Comparison of ENCODE assay signal across 1 cellular context in the genomic region with DNA sequence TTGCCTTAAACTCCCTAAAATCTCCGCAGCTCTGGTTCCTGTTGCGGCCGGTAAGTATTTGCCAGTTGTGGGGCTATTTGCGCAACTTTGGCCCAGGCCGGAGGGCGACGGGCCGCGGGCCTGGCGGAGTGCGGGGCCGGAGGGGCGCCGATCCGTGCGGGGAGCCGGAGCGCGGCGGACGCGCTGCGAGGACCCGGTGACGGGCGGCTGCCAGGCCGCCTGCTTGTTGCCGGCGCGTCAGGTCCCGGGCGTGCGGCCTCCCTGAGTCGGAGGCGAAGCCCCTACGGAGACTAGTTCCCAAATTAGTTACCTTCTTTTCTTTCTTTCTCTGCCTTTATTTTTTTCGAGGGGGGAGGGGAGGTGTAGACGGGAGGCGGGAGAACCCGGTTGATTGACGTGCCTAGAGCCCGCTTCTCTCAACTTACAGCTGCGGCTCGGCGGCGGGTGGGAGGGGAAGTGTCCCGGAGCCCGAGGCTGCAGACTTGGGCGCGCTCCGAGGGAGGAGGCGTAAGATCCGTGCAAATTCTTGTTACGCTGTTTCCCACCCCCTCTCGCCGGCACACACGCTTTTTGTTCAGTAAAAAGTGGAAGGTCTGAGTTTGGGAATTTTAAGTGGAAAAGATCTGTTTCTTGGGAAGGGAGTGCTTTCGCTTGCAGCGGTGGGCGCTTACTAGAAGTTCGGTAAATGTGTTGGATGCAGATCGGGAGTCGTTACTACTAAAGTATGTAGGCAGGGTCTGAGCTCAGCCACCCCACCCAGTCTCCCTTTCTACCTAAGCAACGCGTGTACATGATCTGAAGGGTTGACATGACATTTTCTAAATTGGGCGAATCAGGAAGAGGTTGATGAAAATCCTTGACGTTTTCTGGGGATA.
TF ChIP-seq lines count a peak whose summit lies in the region.

No MANE protein-coding gene starts in this region.

TF ChIP-seq in K562, 482 proteins besides CTCF, POLR2A, EP300 and RAD21 (continued from another document and continues in another):
- TF ChIP-seq, protein P1, sequence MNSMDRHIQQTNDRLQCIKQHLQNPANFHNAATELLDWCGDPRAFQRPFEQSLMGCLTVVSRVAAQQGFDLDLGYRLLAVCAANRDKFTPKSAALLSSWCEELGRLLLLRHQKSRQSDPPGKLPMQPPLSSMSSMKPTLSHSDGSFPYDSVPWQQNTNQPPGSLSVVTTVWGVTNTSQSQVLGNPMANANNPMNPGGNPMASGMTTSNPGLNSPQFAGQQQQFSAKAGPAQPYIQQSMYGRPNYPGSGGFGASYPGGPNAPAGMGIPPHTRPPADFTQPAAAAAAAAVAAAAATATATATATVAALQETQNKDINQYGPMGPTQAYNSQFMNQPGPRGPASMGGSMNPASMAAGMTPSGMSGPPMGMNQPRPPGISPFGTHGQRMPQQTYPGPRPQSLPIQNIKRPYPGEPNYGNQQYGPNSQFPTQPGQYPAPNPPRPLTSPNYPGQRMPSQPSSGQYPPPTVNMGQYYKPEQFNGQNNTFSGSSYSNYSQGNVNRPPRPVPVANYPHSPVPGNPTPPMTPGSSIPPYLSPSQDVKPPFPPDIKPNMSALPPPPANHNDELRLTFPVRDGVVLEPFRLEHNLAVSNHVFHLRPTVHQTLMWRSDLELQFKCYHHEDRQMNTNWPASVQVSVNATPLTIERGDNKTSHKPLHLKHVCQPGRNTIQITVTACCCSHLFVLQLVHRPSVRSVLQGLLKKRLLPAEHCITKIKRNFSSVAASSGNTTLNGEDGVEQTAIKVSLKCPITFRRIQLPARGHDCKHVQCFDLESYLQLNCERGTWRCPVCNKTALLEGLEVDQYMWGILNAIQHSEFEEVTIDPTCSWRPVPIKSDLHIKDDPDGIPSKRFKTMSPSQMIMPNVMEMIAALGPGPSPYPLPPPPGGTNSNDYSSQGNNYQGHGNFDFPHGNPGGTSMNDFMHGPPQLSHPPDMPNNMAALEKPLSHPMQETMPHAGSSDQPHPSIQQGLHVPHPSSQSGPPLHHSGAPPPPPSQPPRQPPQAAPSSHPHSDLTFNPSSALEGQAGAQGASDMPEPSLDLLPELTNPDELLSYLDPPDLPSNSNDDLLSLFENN (IDR thresholded peaks at IDR 0.05; ENCODE audit: low read depth in 2 of 2, low read length in 2 of 2) = peak in 1 of 2 experiments; percentile 34; a peak in 1 of 4 replicates
- TF ChIP-seq EGR1 (conservative IDR thresholded peaks at IDR 0.05) (peak; percentile 27; the same call in 1 of the 2 replicates), HDAC1 (IDR thresholded peaks at IDR 0.05) (no peak), ZFX (CRISPR knock-in tag; IDR thresholded peaks at IDR 0.05) (peak; percentile 80; the same call in 1 of the 2 replicates), YBX1 (IDR thresholded peaks at IDR 0.05) (no peak), TCF7 (IDR thresholded peaks at IDR 0.05; ENCODE audit: borderline replicate concordance) (0 out of 2 replicates have a peak, but pooled peaks have one; percentile 58), MYC (IDR thresholded peaks at IDR 0.05; ENCODE audit: low read depth, low read length) (0 out of 2 replicates have a peak, but pooled peaks have one; percentile 12), MYC (CRISPR knock-in tag; IDR thresholded peaks at IDR 0.05; ENCODE audit: borderline replicate concordance, low read depth) (no peak), VEZF1 (CRISPR knock-in tag; IDR thresholded peaks at IDR 0.05) (peak; percentile 69; the same call in 1 of the 2 replicates), NONO (IDR thresholded peaks at IDR 0.05; ENCODE audit: low read depth in 2 of 2, low read length in 1 of 2) (0 out of 4 replicates have a peak, but pooled peaks have one; percentile 2 to 42), HNRNPLL (IDR thresholded peaks at IDR 0.05; ENCODE audit: low read depth, low read length, poor library complexity, severe bottlenecking) (peak; percentile 79), RBM25 (IDR thresholded peaks at IDR 0.05; ENCODE audit: low read depth, low read length, severe bottlenecking) (no peak), ATF7 (IDR thresholded peaks at IDR 0.05) (no peak), FIP1L1 (IDR thresholded peaks at IDR 0.05; ENCODE audit: low read depth, low read length, poor library complexity, severe bottlenecking) (peak; percentile 26), HNRNPL (IDR thresholded peaks at IDR 0.05; ENCODE audit: low read depth, low read length) (peak; percentile 10; the same call in 1 of the 2 replicates), POLR2G (IDR thresholded peaks at IDR 0.05; ENCODE audit: low read depth, low read length) (peak; percentile 57), MEIS2 (IDR thresholded peaks at IDR 0.05; ENCODE audit: partially characterized antibody) (peak; percentile 60), ZBTB7A (IDR thresholded peaks at IDR 0.05; ENCODE audit: borderline replicate concordance, control insufficient read depth, low read depth, low read length) (peak; percentile 42; the same call in 1 of the 2 replicates), RBFOX2 (IDR thresholded peaks at IDR 0.05; ENCODE audit: low read depth, low read length) (peak; percentile 82), CCNT2 (IDR thresholded peaks at IDR 0.05; ENCODE audit: borderline replicate concordance, extremely low read depth, insufficient read length, low read depth, low read length) (peak; percentile 66), ZBTB11 (CRISPR knock-in tag; IDR thresholded peaks at IDR 0.05) (peak in 1 of 3 experiments; percentile 77; a peak in 1 of 6 replicates), HDAC8 (tag; IDR thresholded peaks at IDR 0.05) (0 out of 2 replicates have a peak, but pooled peaks have one; percentile 36), ZNF384 (IDR thresholded peaks at IDR 0.05; ENCODE audit: low read depth, low read length) (peak; percentile 48; the same call in 1 of the 2 replicates), ERF (CRISPR knock-in tag; IDR thresholded peaks at IDR 0.05) (no peak), MEF2D (tag; conservative IDR thresholded peaks at IDR 0.05; ENCODE audit: low read depth) (no peak), TFAP4 (CRISPR knock-in tag; IDR thresholded peaks at IDR 0.05; ENCODE audit: borderline replicate concordance) (peak; percentile 73; the same call in 1 of the 2 replicates)
- TF ChIP-seq, protein P2, sequence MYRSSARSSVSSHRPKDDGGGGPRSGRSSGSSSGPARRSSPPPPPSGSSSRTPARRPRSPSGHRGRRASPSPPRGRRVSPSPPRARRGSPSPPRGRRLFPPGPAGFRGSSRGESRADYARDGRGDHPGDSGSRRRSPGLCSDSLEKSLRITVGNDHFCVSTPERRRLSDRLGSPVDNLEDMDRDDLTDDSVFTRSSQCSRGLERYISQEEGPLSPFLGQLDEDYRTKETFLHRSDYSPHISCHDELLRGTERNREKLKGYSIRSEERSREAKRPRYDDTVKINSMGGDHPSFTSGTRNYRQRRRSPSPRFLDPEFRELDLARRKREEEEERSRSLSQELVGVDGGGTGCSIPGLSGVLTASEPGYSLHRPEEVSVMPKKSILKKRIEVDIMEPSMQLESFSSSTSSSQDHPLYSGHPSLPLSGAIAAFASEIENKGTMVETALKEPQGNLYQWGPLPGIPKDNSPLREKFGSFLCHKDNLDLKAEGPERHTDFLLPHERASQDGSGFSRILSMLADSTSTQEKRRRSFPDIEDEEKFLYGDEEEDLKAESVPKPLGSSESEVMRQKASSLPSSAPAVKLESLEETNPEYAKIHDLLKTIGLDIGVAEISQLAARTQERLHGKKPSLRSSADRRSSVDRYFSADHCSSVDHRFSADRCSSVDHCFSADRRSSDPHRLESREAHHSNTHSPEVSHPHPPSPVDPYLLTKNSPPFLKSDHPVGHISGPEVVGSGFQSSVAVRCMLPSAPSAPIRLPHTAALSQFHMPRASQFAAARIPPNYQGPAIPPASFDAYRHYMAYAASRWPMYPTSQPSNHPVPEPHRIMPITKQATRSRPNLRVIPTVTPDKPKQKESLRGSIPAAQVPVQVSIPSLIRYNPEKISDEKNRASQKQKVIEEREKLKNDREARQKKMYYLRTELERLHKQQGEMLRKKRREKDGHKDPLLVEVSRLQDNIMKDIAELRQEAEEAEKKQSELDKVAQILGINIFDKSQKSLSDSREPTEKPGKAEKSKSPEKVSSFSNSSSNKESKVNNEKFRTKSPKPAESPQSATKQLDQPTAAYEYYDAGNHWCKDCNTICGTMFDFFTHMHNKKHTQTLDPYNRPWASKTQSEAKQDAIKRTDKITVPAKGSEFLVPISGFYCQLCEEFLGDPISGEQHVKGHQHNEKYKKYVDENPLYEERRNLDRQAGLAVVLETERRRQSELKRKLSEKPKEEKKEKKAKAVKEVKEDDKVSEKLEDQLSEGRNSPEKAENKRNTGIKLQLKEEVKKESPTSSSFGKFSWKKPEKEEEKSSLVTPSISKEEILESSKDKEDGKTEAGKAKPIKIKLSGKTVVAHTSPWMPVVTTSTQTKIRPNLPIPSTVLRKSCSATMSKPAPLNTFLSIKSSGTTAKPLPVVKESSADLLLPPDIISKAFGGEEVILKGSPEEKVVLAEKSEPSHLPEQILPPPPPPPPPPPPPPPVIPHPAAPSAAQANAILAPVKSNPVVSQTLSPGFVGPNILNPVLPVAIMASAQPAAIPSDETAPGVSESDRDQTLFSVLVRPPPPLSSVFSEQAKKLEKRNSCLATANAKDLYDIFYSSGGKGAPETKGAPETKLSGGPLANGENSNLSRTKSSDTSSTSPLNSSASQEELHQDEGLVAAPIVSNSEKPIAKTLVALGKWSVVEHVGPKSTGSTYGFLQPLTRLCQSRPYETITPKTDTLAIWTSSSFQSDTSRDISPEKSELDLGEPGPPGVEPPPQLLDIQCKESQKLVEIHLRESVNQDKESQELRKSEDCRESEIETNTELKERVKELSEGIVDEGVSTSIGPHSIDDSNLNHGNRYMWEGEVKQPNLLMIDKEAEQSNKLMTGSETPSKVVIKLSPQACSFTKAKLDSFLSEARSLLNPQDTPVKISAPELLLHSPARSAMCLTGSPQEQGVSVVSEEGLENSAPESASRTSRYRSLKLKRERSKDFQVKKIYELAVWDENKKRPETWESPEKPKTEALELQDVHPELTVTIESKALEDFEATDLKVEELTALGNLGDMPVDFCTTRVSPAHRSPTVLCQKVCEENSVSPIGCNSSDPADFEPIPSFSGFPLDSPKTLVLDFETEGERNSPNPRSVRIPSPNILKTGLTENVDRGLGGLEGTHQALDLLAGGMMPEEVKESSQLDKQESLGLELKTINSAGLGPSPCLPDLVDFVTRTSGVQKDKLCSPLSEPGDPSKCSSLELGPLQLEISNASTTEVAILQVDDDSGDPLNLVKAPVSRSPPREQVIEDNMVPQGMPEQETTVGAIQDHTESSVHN (IDR thresholded peaks at IDR 0.05; ENCODE audit: borderline replicate concordance in 1 of 2, low read depth in 1 of 2) = no peak
- TF ChIP-seq, protein P3, sequence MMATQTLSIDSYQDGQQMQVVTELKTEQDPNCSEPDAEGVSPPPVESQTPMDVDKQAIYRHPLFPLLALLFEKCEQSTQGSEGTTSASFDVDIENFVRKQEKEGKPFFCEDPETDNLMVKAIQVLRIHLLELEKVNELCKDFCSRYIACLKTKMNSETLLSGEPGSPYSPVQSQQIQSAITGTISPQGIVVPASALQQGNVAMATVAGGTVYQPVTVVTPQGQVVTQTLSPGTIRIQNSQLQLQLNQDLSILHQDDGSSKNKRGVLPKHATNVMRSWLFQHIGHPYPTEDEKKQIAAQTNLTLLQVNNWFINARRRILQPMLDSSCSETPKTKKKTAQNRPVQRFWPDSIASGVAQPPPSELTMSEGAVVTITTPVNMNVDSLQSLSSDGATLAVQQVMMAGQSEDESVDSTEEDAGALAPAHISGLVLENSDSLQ (IDR thresholded peaks at IDR 0.05) = peak; percentile 99
